In the genomic region with DNA sequence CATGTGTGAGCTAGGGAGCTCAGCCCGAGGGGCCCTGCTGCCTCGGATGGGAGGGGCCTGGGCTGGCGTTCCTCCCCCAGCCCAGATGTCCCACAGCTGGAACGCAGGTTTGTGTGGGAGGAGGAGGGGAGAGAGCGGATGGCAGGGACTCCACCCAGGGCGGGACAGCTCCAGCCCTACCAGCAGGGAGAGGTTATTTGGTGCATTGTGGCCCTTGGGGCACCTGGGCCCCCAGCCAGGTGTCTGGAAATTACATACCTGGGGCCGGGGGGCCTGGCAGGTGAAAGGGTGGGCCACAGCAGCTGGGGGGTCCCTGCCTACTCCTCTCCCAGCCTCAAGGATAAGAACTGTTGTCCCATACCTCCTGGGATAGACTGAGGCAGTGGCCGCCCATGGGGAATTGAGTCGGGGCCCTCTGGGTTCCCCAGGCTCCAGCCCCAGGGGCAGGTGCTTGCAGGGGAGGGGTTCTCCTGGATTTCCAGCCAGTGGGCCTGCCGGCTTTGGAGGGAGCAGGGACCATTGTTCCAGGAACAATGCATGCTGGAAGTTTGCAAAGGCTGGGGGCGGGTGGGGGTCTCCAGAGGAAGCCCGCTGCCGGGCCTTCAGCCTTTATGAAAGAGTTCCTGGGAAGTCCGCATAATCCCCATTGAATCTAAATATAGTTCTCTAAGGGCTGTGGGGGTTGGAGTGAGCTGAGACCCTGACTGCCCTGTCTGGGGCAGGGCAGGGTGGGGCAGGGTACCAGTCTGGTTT, we compare ENCODE assay signal across 11 cellular contexts. TPM values are rescaled to one million over a fixed set of nuclear protein-coding genes. Genes with fewer than 3 reads are reported as not detected.
DNase-seq lines count a peak whose midpoint lies in the region; ATAC-seq and TF ChIP-seq lines count a peak whose summit lies in the region.
"Had no signal": no experiment of that assay in that cellular context is flagged by ENCODE, and none has a peak within 500 bp of the region (broad histone marks: within the 10 kb centered on the region; RNA-seq: fewer than 3 reads in every experiment).

No MANE protein-coding gene starts in this region.

- H3K9me2 ChIP-seq in SK-N-SH: no peaks in the 10 kb centered on the region

- no peak overlapping the region for H2AFZ ChIP-seq in SK-N-SH (ENCODE audit: low read depth)

- no peaks in the 10 kb centered on the region for H3K9me3 ChIP-seq in SK-N-SH
- H3K9me3 ChIP-seq in lung (ENCODE audit: control insufficient read depth in 2 of 2, insufficient read depth in 1 of 2, low read length in 1 of 2): no peaks in the 10 kb centered on the region
- H3K9me3 ChIP-seq in subcutaneous abdominal adipose tissue (ENCODE audit: control insufficient read depth in 5 of 5, low read length in 5 of 5): no peaks in the 10 kb centered on the region

- H3K27me3 ChIP-seq in SK-N-SH (ENCODE audit: insufficient read depth) (peaks cover 17% of the 10 kb centered on the region), dorsolateral prefrontal cortex (peaks cover 0 to 54% (median 45%) of the 10 kb centered on the region in 45 donors), lung (ENCODE audit: control insufficient read depth, insufficient read depth) (peaks cover 18% of the 10 kb centered on the region), subcutaneous abdominal adipose tissue (ENCODE audit: control insufficient read depth in 5 of 5, insufficient read depth in 4 of 5, low read length in 5 of 5) (peaks cover 31 to 47% (median 36%) of the 10 kb centered on the region in 5 donors)

- peak overlapping the region; percentile 90 for H3K4me2 ChIP-seq in SK-N-SH

- WGBS in SK-N-SH (ENCODE audit: low lambda C conversion rate): 61% methylated on average over 7 of the region's 14 CpGs
- WGBS in lung, 2 donors: 52 to 54% methylated on average over 14 of the region's 14 CpGs

- CTCF ChIA-PET in SK-N-SH (lab: Yijun Ruan, JAX): interaction anchor here (0.9 to 3.3 kb wide), 9 partner anchors 11 to 500 kb away, joined by 3 to 26 read pairs (median 5); no protein-coding TSS in a partner anchor

- H3K36me3 ChIP-seq in SK-N-SH (replicated peaks in 1 of 2; ENCODE audit: control insufficient read depth in 1 of 2, insufficient read depth in 2 of 2, low read length in 1 of 2) (no peaks in the 10 kb centered on the region), lung (ENCODE audit: control insufficient read depth in 2 of 2, insufficient read depth in 2 of 2, low read length in 2 of 2) (no peaks in the 10 kb centered on the region), subcutaneous abdominal adipose tissue (ENCODE audit: control insufficient read depth in 5 of 5, insufficient read depth in 5 of 5, low read length in 5 of 5) (peaks cover 0 to 8% (median 0%) of the 10 kb centered on the region in 5 donors)

- no peak for ATAC-seq in SK-N-SH treated with all-trans-retinoic acid at 6 μM for 48 hours
- no peak for ATAC-seq in lung (ENCODE audit: insufficient read depth, low FRiP score)
- ATAC-seq in HG03432 (IDR thresholded peaks at IDR 0.05; ENCODE audit: unreplicated experiment): no peak
- no peak for ATAC-seq in HG03354 (IDR thresholded peaks at IDR 0.05; ENCODE audit: poor library complexity, severe bottlenecking, unreplicated experiment)

- TF ChIP-seq CTCF in SK-N-SH (IDR thresholded peaks at IDR 0.05) (no peak), dorsolateral prefrontal cortex (IDR thresholded peaks at IDR 0.05 in 54 of 56, conservative IDR thresholded peaks at IDR 0.05 in 2 of 56; ENCODE audit: low read depth in 1 of 56, partially characterized antibody in 56 of 56) (no peak), lung (IDR thresholded peaks at IDR 0.05; ENCODE audit: control extremely low read depth, extremely low read depth) (no peak)

- POLR2A ChIA-PET in SK-N-SH (lab: Yijun Ruan, JAX): interaction anchor here (1.3 kb wide), 1 partner anchor 84 kb away, joined by 4 read pairs; no protein-coding TSS in a partner anchor

- intact Hi-C loops in dorsolateral prefrontal cortex (cut with DNase I): loop anchor here (5.0 to 10.0 kb wide), 5 partner anchors 62 to 493 kb away; no protein-coding TSS in a partner anchor

- H3K79me2 ChIP-seq in SK-N-SH (ENCODE audit: insufficient read depth): no peaks in the 10 kb centered on the region

- no peaks in the 10 kb centered on the region for H4K20me1 ChIP-seq in SK-N-SH (ENCODE audit: insufficient read depth)

- H3K4me3 ChIP-seq in SK-N-SH (ENCODE audit: low read depth in 2 of 2, low read length in 1 of 2): peak overlapping the region; percentile 51 to 70
- H3K4me3 ChIP-seq in dorsolateral prefrontal cortex: peak overlapping the region in 55 of 59 donors; percentile 4 to 72 (median 57)
- H3K4me3 ChIP-seq in lung: peak overlapping the region; percentile 45
- H3K4me3 ChIP-seq in subcutaneous abdominal adipose tissue (ENCODE audit: low read depth in 1 of 5, low read length in 5 of 5): peak overlapping the region in 3 of 5 donors; percentile 64 to 75 (median 69)

- TF ChIP-seq EP300 in SK-N-SH (IDR thresholded peaks at IDR 0.05; ENCODE audit: borderline replicate concordance in 1 of 2, low read depth in 1 of 2, low read length in 1 of 2): no peak

- H3F3A ChIP-seq in SK-N-SH (replicated peaks; ENCODE audit: insufficient read depth): no peaks in the 10 kb centered on the region

- H3K4me1 ChIP-seq in SK-N-SH (ENCODE audit: control insufficient read depth in 1 of 2, insufficient read depth in 2 of 2, low read depth in 1 of 2, low read length in 1 of 2) (peaks cover 0 to 77% of the 10 kb centered on the region in 2 experiments; a peak in 1 of 4 replicates), lung (ENCODE audit: control insufficient read depth in 2 of 2, insufficient read depth in 2 of 2, low read length in 2 of 2) (peaks cover 0 to 28% of the 10 kb centered on the region in 2 donors), subcutaneous abdominal adipose tissue (ENCODE audit: control insufficient read depth in 5 of 5, insufficient read depth in 5 of 5, low read length in 5 of 5) (peaks cover 0 to 59% (median 35%) of the 10 kb centered on the region in 5 donors)

- no peak overlapping the region for H3K9ac ChIP-seq in SK-N-SH
- peak overlapping the region in 2 of 5 donors; percentile 7 to 77 for H3K9ac ChIP-seq in subcutaneous abdominal adipose tissue (ENCODE audit: low read length in 5 of 5)

- DNase-seq in SK-N-SH (no peak), dorsolateral prefrontal cortex (peak in 3 of 10 donors; percentile 25 to 37 (median 36)), lung (ENCODE audit: low spot score) (no peak), 8988T (no peak)
- DNase-seq: GDM1, mammary epithelial cell, NCI-H1930 had no signal

- TF ChIP-seq RAD21 in SK-N-SH (IDR thresholded peaks at IDR 0.05; ENCODE audit: low read length): no peak

- H3K27ac ChIP-seq in SK-N-SH (ENCODE audit: low read depth in 2 of 2, low read length in 1 of 2): peak overlapping the region in 1 of 2 experiments; percentile 83; a peak in 1 of 4 replicates
- H3K27ac ChIP-seq in dorsolateral prefrontal cortex: peak overlapping the region in 3 of 59 donors; percentile 2 to 37 (median 10)
- H3K27ac ChIP-seq in lung (ENCODE audit: low read depth in 1 of 2, low read length in 1 of 2): peak overlapping the region in 1 of 2 donors; percentile 11
- H3K27ac ChIP-seq in subcutaneous abdominal adipose tissue (ENCODE audit: low read depth, low read length): no peak overlapping the region

TF ChIP-seq in SK-N-SH, 30 proteins besides CTCF, POLR2A, EP300 and RAD21 (continues in another document):
- TF ChIP-seq, protein P1, sequence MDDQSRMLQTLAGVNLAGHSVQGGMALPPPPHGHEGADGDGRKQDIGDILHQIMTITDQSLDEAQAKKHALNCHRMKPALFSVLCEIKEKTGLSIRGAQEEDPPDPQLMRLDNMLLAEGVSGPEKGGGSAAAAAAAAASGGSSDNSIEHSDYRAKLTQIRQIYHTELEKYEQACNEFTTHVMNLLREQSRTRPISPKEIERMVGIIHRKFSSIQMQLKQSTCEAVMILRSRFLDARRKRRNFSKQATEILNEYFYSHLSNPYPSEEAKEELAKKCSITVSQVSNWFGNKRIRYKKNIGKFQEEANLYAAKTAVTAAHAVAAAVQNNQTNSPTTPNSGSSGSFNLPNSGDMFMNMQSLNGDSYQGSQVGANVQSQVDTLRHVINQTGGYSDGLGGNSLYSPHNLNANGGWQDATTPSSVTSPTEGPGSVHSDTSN (IDR thresholded peaks at IDR 0.05): no peak

TF ChIP-seq in SK-N-SH treated with all-trans-retinoic acid at 6 μM for 48 hours, 23 proteins besides CTCF, POLR2A, EP300 and RAD21 (continues in another document):
- TF ChIP-seq ZC3H10 (CRISPR knock-in tag; IDR thresholded peaks at IDR 0.05) (no peak), ZFP3 (CRISPR knock-in tag; IDR thresholded peaks at IDR 0.05) (no peak), BACH2 (CRISPR knock-in tag; IDR thresholded peaks at IDR 0.05; ENCODE audit: borderline replicate concordance) (no peak), RARB (CRISPR knock-in tag; IDR thresholded peaks at IDR 0.05) (no peak), TCF4 (CRISPR knock-in tag; IDR thresholded peaks at IDR 0.05; ENCODE audit: borderline replicate concordance) (no peak), ISL1 (CRISPR knock-in tag; IDR thresholded peaks at IDR 0.05) (no peak), OSR1 (CRISPR knock-in tag; IDR thresholded peaks at IDR 0.05) (no peak)
- TF ChIP-seq, protein P2, sequence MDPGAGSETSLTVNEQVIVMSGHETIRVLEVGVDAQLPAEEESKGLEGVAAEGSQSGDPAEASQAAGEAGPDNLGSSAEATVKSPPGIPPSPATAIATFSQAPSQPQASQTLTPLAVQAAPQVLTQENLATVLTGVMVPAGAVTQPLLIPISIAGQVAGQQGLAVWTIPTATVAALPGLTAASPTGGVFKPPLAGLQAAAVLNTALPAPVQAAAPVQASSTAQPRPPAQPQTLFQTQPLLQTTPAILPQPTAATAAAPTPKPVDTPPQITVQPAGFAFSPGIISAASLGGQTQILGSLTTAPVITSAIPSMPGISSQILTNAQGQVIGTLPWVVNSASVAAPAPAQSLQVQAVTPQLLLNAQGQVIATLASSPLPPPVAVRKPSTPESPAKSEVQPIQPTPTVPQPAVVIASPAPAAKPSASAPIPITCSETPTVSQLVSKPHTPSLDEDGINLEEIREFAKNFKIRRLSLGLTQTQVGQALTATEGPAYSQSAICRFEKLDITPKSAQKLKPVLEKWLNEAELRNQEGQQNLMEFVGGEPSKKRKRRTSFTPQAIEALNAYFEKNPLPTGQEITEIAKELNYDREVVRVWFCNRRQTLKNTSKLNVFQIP (CRISPR knock-in tag; IDR thresholded peaks at IDR 0.05; ENCODE audit: borderline replicate concordance, low read depth): no peak

RNA-seq across cellular contexts. Expression of a gene that starts 1.2 kb away (rescaled TPM):
- polyA plus RNA-seq in SK-N-SH (2012; rRNA removed) (1.4 and 1.7 TPM in 2 replicates), lung (1 to 10 TPM; 2.4 to 2.5 TPM)
- 0.79 and 1.5 TPM in 2 replicates for polyA plus RNA-seq in SK-N-SH (2012; cell fraction: cytosol; rRNA removed)
- 2.1 and 4.0 TPM in 2 replicates for polyA plus RNA-seq in SK-N-SH (2012; cell fraction: nucleus; rRNA removed)
- total RNA-seq in dorsolateral prefrontal cortex (1 to 10 TPM in 119 of 120 experiments, under 1 TPM in 1; 0.89 to 5.4 (median 2.5) TPM), lung (10 to 100 TPM in 1 of 2 donors, 1 to 10 TPM in 1; 6.5 to 11.4 TPM)

RNA-seq across cellular contexts. Expression of a gene that starts 54.1 kb away (rescaled TPM):
- polyA plus RNA-seq in SK-N-SH (2012; rRNA removed) (not detected in 2 replicates), lung (1 to 10 TPM in 1 of 2 donors, under 1 TPM in 1; 0.73 to 1.8 TPM)
- not detected in 2 replicates for polyA plus RNA-seq in SK-N-SH (2012; cell fraction: cytosol; rRNA removed)
- 0.01 TPM in 1 of 2 replicates, not detected in the other for polyA plus RNA-seq in SK-N-SH (2012; cell fraction: nucleus; rRNA removed)
- total RNA-seq in dorsolateral prefrontal cortex (1 to 10 TPM in 43 of 120 experiments, under 1 TPM in 76, not detected in 1; 0.11 to 3.8 (median 0.84) TPM), lung (1 to 10 TPM; 4.3 to 4.7 TPM)
- polyA plus RNA-seq: mammary epithelial cell had no signal
